Comparison of ENCODE assay signal across 9 cellular contexts in the genomic region with DNA sequence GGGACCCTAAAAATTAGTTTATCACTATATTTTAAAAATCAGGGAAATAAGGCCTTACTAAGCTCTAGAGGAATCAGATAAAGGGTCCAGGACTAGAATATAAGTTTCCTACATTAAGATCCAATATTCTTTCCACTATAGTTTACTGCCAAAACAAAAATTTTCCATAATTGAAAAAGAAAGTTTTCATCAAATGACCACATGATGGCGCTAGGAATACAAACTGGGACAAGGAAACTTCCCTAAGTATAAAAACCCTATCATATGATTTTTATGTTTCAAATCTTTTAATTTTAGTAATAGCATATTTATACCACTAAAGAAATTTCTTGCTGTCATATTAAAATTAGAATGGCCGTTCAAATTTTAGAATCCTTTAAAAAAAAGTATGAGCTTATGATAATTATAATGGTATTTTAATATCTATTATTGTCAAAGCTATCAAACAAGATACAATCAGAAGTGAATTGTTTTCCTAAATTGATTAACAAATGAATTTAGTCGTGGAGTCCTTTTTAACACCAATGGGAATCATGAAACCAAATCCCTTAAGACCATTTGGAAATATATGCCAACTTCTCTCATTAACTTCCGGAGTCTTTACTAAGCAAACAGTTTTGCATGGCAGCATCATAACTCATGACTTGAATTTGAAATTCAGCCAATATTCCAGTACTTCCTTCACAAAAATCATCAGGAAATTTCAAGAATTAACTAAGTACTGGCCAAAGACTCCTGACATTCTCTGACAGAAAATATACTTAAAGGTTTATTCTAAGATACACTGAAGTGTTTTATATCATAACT.
A peak's percentile ranks its signal among the peaks of the same experiment; 100 is the strongest.
DNase-seq lines count a peak whose midpoint lies in the region; ATAC-seq and TF ChIP-seq lines count a peak whose summit lies in the region.
"Had no signal": no experiment of that assay in that cellular context is flagged by ENCODE, and none has a peak within 500 bp of the region (broad histone marks: within the 10 kb centered on the region; RNA-seq: fewer than 3 reads in every experiment).

No MANE protein-coding gene starts in this region.

- TF ChIP-seq CTCF in AG09309 (IDR thresholded peaks at IDR 0.05; ENCODE audit: control insufficient read depth, insufficient read depth, low read depth, low read length, missing control alignments) (peak; percentile 39), HFFc6 (IDR thresholded peaks at IDR 0.05) (peak; percentile 84)

- no peak for ATAC-seq in effector memory CD8-positive, alpha-beta T cell (replicated peaks)
- ATAC-seq in GM18909 (IDR thresholded peaks at IDR 0.05; ENCODE audit: poor library complexity, unreplicated experiment) = no peak

- no peaks in the 10 kb centered on the region for H3K9me3 Mint-ChIP-seq in HFFc6
- no peaks in the 10 kb centered on the region for H3K9me3 Mint-ChIP-seq in T-helper 2 cell treated with Interferon-gamma antibody and Interleukin-4, amounts not matched to agents 5 μg/mL and 100 μg/mL, for 36 hours
- no peaks in the 10 kb centered on the region for H3K9me3 Mint-ChIP-seq in effector memory CD8-positive, alpha-beta T cell
- no peaks in the 10 kb centered on the region for H3K9me3 Mint-ChIP-seq in activated naive CD8-positive, alpha-beta T cell treated with anti-CD3 and anti-CD28 coated beads for 36 hours
- H3K9me3 Mint-ChIP-seq: dendritic cell treated with granulocyte-macrophage colony-stimulating factor and Interleukin-4, amounts not matched to agents 40 ng/mL and 50 ng/mL, for 4 days had no signal

- in situ Hi-C loops in SK-MEL-5 (cut with HindIII; ENCODE audit: low pct_unique_long_range_greater_than_20kb, low sequenced_read_pairs) = no loop called here

- H3K4me3 Mint-ChIP-seq in HFFc6 = no peak overlapping the region
- no peak overlapping the region for H3K4me3 Mint-ChIP-seq in T-helper 2 cell treated with Interferon-gamma antibody and Interleukin-4, amounts not matched to agents 5 μg/mL and 100 μg/mL, for 36 hours
- H3K4me3 Mint-ChIP-seq in effector memory CD8-positive, alpha-beta T cell = no peak overlapping the region
- H3K4me3 Mint-ChIP-seq in activated naive CD8-positive, alpha-beta T cell treated with anti-CD3 and anti-CD28 coated beads for 36 hours = no peak overlapping the region
- H3K4me3 Mint-ChIP-seq: dendritic cell treated with granulocyte-macrophage colony-stimulating factor and Interleukin-4, amounts not matched to agents 40 ng/mL and 50 ng/mL, for 4 days had no signal

- DNase-seq in AG09309 (ENCODE audit: low read depth) (peak; percentile 24), HFFc6 (peak; percentile 14), SK-MEL-5 (ENCODE audit: low read depth, low spot score) (peak; percentile 55), inferior parietal cortex (ENCODE audit: extremely low spot score) (peak; percentile 63)
- no peak for DNase-seq in T-helper 2 cell treated with Interferon-gamma antibody and Interleukin-4, amounts not matched to agents 5 μg/mL and 100 μg/mL, for 36 hours (ENCODE audit: low spot score)
- no peak for DNase-seq in effector memory CD8-positive, alpha-beta T cell
- no peak for DNase-seq in activated naive CD8-positive, alpha-beta T cell treated with anti-CD3 and anti-CD28 coated beads for 36 hours

- H3K4me3 ChIP-seq in AG09309 (ENCODE audit: control insufficient read depth, low read depth, low read length) = no peak overlapping the region

- no peaks in the 10 kb centered on the region for H3K4me1 Mint-ChIP-seq in HFFc6 (ENCODE audit: low read depth)
- H3K4me1 Mint-ChIP-seq in T-helper 2 cell treated with Interferon-gamma antibody and Interleukin-4, amounts not matched to agents 5 μg/mL and 100 μg/mL, for 36 hours (ENCODE audit: low read depth) = no peaks in the 10 kb centered on the region
- H3K4me1 Mint-ChIP-seq in effector memory CD8-positive, alpha-beta T cell (ENCODE audit: low read depth in 2 of 2) = no peaks in the 10 kb centered on the region
- no peaks in the 10 kb centered on the region for H3K4me1 Mint-ChIP-seq in activated naive CD8-positive, alpha-beta T cell treated with anti-CD3 and anti-CD28 coated beads for 36 hours

- no peaks in the 10 kb centered on the region for H3K36me3 Mint-ChIP-seq in HFFc6 (ENCODE audit: low read depth)
- no peaks in the 10 kb centered on the region for H3K36me3 Mint-ChIP-seq in T-helper 2 cell treated with Interferon-gamma antibody and Interleukin-4, amounts not matched to agents 5 μg/mL and 100 μg/mL, for 36 hours (ENCODE audit: low read depth)
- H3K36me3 Mint-ChIP-seq in effector memory CD8-positive, alpha-beta T cell (ENCODE audit: insufficient read depth) = no peaks in the 10 kb centered on the region
- H3K36me3 Mint-ChIP-seq in activated naive CD8-positive, alpha-beta T cell treated with anti-CD3 and anti-CD28 coated beads for 36 hours = no peaks in the 10 kb centered on the region

- peaks cover 2% of the 10 kb centered on the region; the same call in 1 of the 2 replicates for H3K27me3 Mint-ChIP-seq in HFFc6 (ENCODE audit: insufficient read depth)
- H3K27me3 Mint-ChIP-seq in T-helper 2 cell treated with Interferon-gamma antibody and Interleukin-4, amounts not matched to agents 5 μg/mL and 100 μg/mL, for 36 hours (ENCODE audit: low read depth) = no peaks in the 10 kb centered on the region
- peaks cover 0 to 5% of the 10 kb centered on the region in 2 donors for H3K27me3 Mint-ChIP-seq in effector memory CD8-positive, alpha-beta T cell
- peaks cover 4% of the 10 kb centered on the region for H3K27me3 Mint-ChIP-seq in activated naive CD8-positive, alpha-beta T cell treated with anti-CD3 and anti-CD28 coated beads for 36 hours
- H3K27me3 Mint-ChIP-seq: dendritic cell treated with granulocyte-macrophage colony-stimulating factor and Interleukin-4, amounts not matched to agents 40 ng/mL and 50 ng/mL, for 4 days had no signal

- no peak overlapping the region for H3K27ac Mint-ChIP-seq in HFFc6
- H3K27ac Mint-ChIP-seq in T-helper 2 cell treated with Interferon-gamma antibody and Interleukin-4, amounts not matched to agents 5 μg/mL and 100 μg/mL, for 36 hours = no peak overlapping the region
- no peak overlapping the region for H3K27ac Mint-ChIP-seq in effector memory CD8-positive, alpha-beta T cell
- H3K27ac Mint-ChIP-seq in activated naive CD8-positive, alpha-beta T cell treated with anti-CD3 and anti-CD28 coated beads for 36 hours = no peak overlapping the region
- H3K27ac Mint-ChIP-seq: dendritic cell treated with granulocyte-macrophage colony-stimulating factor and Interleukin-4, amounts not matched to agents 40 ng/mL and 50 ng/mL, for 4 days had no signal

Comparison
In these comparisons a context has a peak if more than half of its experiments do, and no peak if none do; other contexts are left out.
1. DNase-seq: peak in AG09309 (single experiment), HFFc6 (single experiment), SK-MEL-5 (single experiment) and inferior parietal cortex (single experiment); none in T-helper 2 cell treated with Interferon-gamma antibody and Interleukin-4, amounts not matched to agents 5 μg/mL and 100 μg/mL, for 36 hours (single experiment), effector memory CD8-positive, alpha-beta T cell (0 of 3) and activated naive CD8-positive, alpha-beta T cell treated with anti-CD3 and anti-CD28 coated beads for 36 hours (single experiment).